In the genomic region with DNA sequence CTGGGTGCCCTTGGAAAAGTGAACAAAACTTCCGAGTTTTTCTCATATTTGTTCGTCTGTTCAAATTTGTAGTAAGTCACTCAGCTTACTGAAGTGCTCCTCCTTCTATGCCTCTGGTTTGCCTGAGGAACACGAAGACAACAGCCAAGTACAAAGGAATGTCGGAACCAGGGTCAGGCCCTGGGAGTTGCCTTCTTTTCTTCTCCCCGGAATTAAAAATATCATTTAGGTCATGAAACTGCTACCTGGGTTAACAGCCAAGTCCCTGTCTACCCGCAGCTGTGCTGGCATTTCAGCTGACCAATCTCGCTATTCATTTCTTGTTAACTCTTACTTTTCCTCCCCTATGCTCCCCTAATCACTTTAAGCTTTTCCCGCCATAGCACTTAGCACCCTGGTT, we compare ENCODE assay signal across 30 cellular contexts.
DNase-seq lines count a peak whose midpoint lies in the region; ATAC-seq, FAIRE-seq and TF ChIP-seq lines count a peak whose summit lies in the region.
"Had no signal": no experiment of that assay in that cellular context is flagged by ENCODE, and none has a peak within 500 bp of the region (broad histone marks: within the 10 kb centered on the region; RNA-seq: fewer than 3 reads in every experiment).

No MANE protein-coding gene starts in this region.

- H3K9me3 ChIP-seq in astrocyte (ENCODE audit: insufficient read depth, low read depth, low read length) (no peaks in the 10 kb centered on the region), right cardiac atrium (ENCODE audit: control insufficient read depth, low read length) (no peaks in the 10 kb centered on the region), neuronal stem cell (replicated peaks in 1 of 2; ENCODE audit: control insufficient read depth in 2 of 2, insufficient read depth in 1 of 2, low read depth in 1 of 2, low read length in 2 of 2) (no peaks in the 10 kb centered on the region), upper lobe of right lung (no peaks in the 10 kb centered on the region)
- H3K9me3 ChIP-seq: HAP-1, suprapubic skin had no signal

- no peaks in the 10 kb centered on the region for H3K4me1 ChIP-seq in astrocyte (ENCODE audit: insufficient read depth, low read length)
- H3K4me1 ChIP-seq in right cardiac atrium (ENCODE audit: control insufficient read depth, insufficient read depth, low read length), result no peaks in the 10 kb centered on the region
- H3K4me1 ChIP-seq in neuronal stem cell (ENCODE audit: control insufficient read depth in 2 of 2, insufficient read depth in 1 of 2, low read depth in 1 of 2, low read length in 2 of 2), result peaks cover 0 to 2% of the 10 kb centered on the region in 2 donors
- H3K4me1 ChIP-seq in upper lobe of right lung, result no peaks in the 10 kb centered on the region
- H3K4me1 ChIP-seq: HAP-1, suprapubic skin had no signal

- no peak overlapping the region for H2BK5ac ChIP-seq in neuronal stem cell (ENCODE audit: low read length)

- H2AK5ac ChIP-seq in neuronal stem cell (ENCODE audit: low read depth, low read length), result no peak overlapping the region

- no peak overlapping the region for H2BK12ac ChIP-seq in neuronal stem cell (ENCODE audit: low read length)

- no peak overlapping the region for H3K27ac ChIP-seq in astrocyte (ENCODE audit: low read depth, low read length)
- no peak overlapping the region for H3K27ac ChIP-seq in right cardiac atrium (ENCODE audit: low read length)
- no peak overlapping the region for H3K27ac ChIP-seq in neuronal stem cell (replicated peaks; ENCODE audit: low read length)
- H3K27ac ChIP-seq in upper lobe of right lung, result peak overlapping the region; percentile 74
- H3K27ac ChIP-seq: suprapubic skin, WERI-Rb-1 had no signal

- no peak overlapping the region for H3K4me3 Mint-ChIP-seq in astrocyte (ENCODE audit: unreplicated experiment)
- H3K4me3 Mint-ChIP-seq in mesothelial cell of epicardium, result no peak overlapping the region
- H3K4me3 Mint-ChIP-seq: activated naive CD8-positive, alpha-beta T cell treated with anti-CD3 and anti-CD28 coated beads, Interleukin-2, amount 10 ng/mL, durations not matched to agents 7 days and 5 days; CD14-positive monocyte; central memory CD8-positive, alpha-beta T cell; stimulated activated memory B cell treated with anti-CD40 and anti-IgM and Interleukin-4, amounts not matched to agents 10 μg/mL and 1 μg/mL and 100 μg/mL, for 72 hours; T-helper 2 cell treated with Interferon-gamma antibody and Interleukin-4, amounts not matched to agents 5 μg/mL and 100 μg/mL, for 36 hours had no signal

- H3K14ac ChIP-seq in neuronal stem cell (ENCODE audit: low read length), result no peak overlapping the region

- peak; percentile 84 for FAIRE-seq in astrocyte (lab: Jason Lieb, UNC)
- FAIRE-seq: endometrium, GM19239 had no signal

- TF ChIP-seq CTCF in astrocyte (IDR thresholded peaks at IDR 0.05; ENCODE audit: insufficient read depth, low read depth, low read length), result no peak
- no peak for TF ChIP-seq CTCF in upper lobe of right lung (IDR thresholded peaks at IDR 0.05)
- TF ChIP-seq CTCF in mesothelial cell of epicardium (IDR thresholded peaks at IDR 0.05; ENCODE audit: unreplicated experiment), result no peak

- peak; percentile 68 to 76 for ATAC-seq in right cardiac atrium
- ATAC-seq in upper lobe of right lung, result peak; percentile 48
- no peak for ATAC-seq in GM21360 (IDR thresholded peaks at IDR 0.05; ENCODE audit: unreplicated experiment)
- ATAC-seq: left lobe of liver; stimulated activated memory B cell treated with anti-CD40 and anti-IgM and Interleukin-4, amounts not matched to agents 10 μg/mL and 1 μg/mL and 100 μg/mL, for 72 hours had no signal

- no peak overlapping the region for H3K4me2 ChIP-seq in astrocyte (ENCODE audit: low read length)
- no peak overlapping the region for H3K4me2 ChIP-seq in neuronal stem cell (ENCODE audit: insufficient read depth, low read length, poor library complexity, severe bottlenecking)

- no peak overlapping the region for H2AFZ ChIP-seq in astrocyte (ENCODE audit: low read depth, low read length)
- peak overlapping the region; percentile 48 for H2AFZ ChIP-seq in neuronal stem cell (ENCODE audit: low read length)

- no peak for DNase-seq in astrocyte (ENCODE audit: low read depth)
- peak in 2 of 3 donors; percentile 18 to 33 for DNase-seq in right cardiac atrium
- DNase-seq in neuronal stem cell (ENCODE audit: low spot score), result no peak
- DNase-seq in upper lobe of right lung, result no peak
- no peak for DNase-seq in SIG-M5 (lab: John Stamatoyannopoulos, UW)
- no peak for DNase-seq in mesothelial cell of epicardium (ENCODE audit: low spot score in 2 of 2, unreplicated experiment in 2 of 2)
- DNase-seq: activated CD4-positive, alpha-beta T cell treated with anti-CD3 and anti-CD28 coated beads for 48 hours; activated effector memory CD4-positive, alpha-beta T cell treated with anti-CD3 and anti-CD28 coated beads, Interleukin-2, amount 50 U/mL, for 16 hours; activated naive CD8-positive, alpha-beta T cell treated with anti-CD3 and anti-CD28 coated beads, Interleukin-2, amount 10 ng/mL, durations not matched to agents 7 days and 5 days; activated T-cell treated with anti-CD3 and anti-CD28 coated beads, Interleukin-2, amount 50 U/mL, for 1 hour; Calu3; dermis blood vessel endothelial cell; DMS79 treated with DMSO at 0.1 percent for 48 hours; GF-D8; MM.1S; NCI-H1417; NCI-H2081 treated with DMSO at 0.1 percent for 48 hours; NCI-H345; stimulated activated CD4-positive, alpha-beta T cell treated with anti-CD3 and anti-CD28 coated beads, Interleukin-4, amount 100 ng/mL, for 24 hours; WERI-Rb-1 had no signal

- 27% methylated on average over 8 of the region's 8 CpGs for WGBS in right cardiac atrium
- WGBS in neuronal stem cell (ENCODE audit: extremely low coverage in 2 of 2, insufficient read length in 2 of 2, insufficient replicate concordance in 1 of 2), 2 donors, result no CpG with 5 or more reads among the region's 8 CpGs

- H3K27ac Mint-ChIP-seq in astrocyte (ENCODE audit: unreplicated experiment), result peak overlapping the region; percentile 2
- H3K27ac Mint-ChIP-seq in mesothelial cell of epicardium, result no peak overlapping the region
- H3K27ac Mint-ChIP-seq: activated naive CD8-positive, alpha-beta T cell treated with anti-CD3 and anti-CD28 coated beads, Interleukin-2, amount 10 ng/mL, durations not matched to agents 7 days and 5 days; CD14-positive monocyte; stimulated activated memory B cell treated with anti-CD40 and anti-IgM and Interleukin-4, amounts not matched to agents 10 μg/mL and 1 μg/mL and 100 μg/mL, for 72 hours; T-helper 2 cell treated with Interferon-gamma antibody and Interleukin-4, amounts not matched to agents 5 μg/mL and 100 μg/mL, for 36 hours had no signal

- H3K27me3 ChIP-seq in astrocyte (ENCODE audit: insufficient read depth, low read length) (no peaks in the 10 kb centered on the region), right cardiac atrium (ENCODE audit: control insufficient read depth, insufficient read depth) (no peaks in the 10 kb centered on the region), neuronal stem cell (ENCODE audit: control insufficient read depth in 3 of 3, insufficient read depth in 3 of 3, low read depth in 1 of 3, low read length in 3 of 3) (no peaks in the 10 kb centered on the region), upper lobe of right lung (no peaks in the 10 kb centered on the region)
- H3K27me3 ChIP-seq: suprapubic skin had no signal

- no peak overlapping the region for H4K8ac ChIP-seq in neuronal stem cell (ENCODE audit: low read depth, low read length)

- no peak overlapping the region for H2BK15ac ChIP-seq in neuronal stem cell (ENCODE audit: low read length)

- H3K4ac ChIP-seq in neuronal stem cell (ENCODE audit: low read length), result no peak overlapping the region

- H2BK120ac ChIP-seq in neuronal stem cell (ENCODE audit: low read depth, low read length), result no peak overlapping the region

- no peaks in the 10 kb centered on the region for H3K4me1 Mint-ChIP-seq in astrocyte (ENCODE audit: low read depth, unreplicated experiment)
- H3K4me1 Mint-ChIP-seq in mesothelial cell of epicardium, result no peaks in the 10 kb centered on the region
- H3K4me1 Mint-ChIP-seq: activated naive CD8-positive, alpha-beta T cell treated with anti-CD3 and anti-CD28 coated beads, Interleukin-2, amount 10 ng/mL, durations not matched to agents 7 days and 5 days; CD14-positive monocyte; central memory CD8-positive, alpha-beta T cell; stimulated activated memory B cell treated with anti-CD40 and anti-IgM and Interleukin-4, amounts not matched to agents 10 μg/mL and 1 μg/mL and 100 μg/mL, for 72 hours had no signal

- H3K36me3 ChIP-seq in astrocyte (ENCODE audit: insufficient read depth, low read length) (no peaks in the 10 kb centered on the region), neuronal stem cell (replicated peaks in 1 of 2; ENCODE audit: control insufficient read depth in 2 of 2, insufficient read depth in 2 of 2, low read length in 2 of 2) (no peaks in the 10 kb centered on the region), upper lobe of right lung (no peaks in the 10 kb centered on the region)
- H3K36me3 ChIP-seq: HAP-1, suprapubic skin, WERI-Rb-1 had no signal

- H3K79me2 ChIP-seq in astrocyte (ENCODE audit: insufficient read depth, low read length), result no peaks in the 10 kb centered on the region

- H4K20me1 ChIP-seq in astrocyte (ENCODE audit: insufficient read depth, low read length), result no peaks in the 10 kb centered on the region

- no peak overlapping the region for H3K23ac ChIP-seq in neuronal stem cell (ENCODE audit: low read depth, low read length, poor library complexity)

- H3K9me3 Mint-ChIP-seq in astrocyte (ENCODE audit: unreplicated experiment) (no peaks in the 10 kb centered on the region), mesothelial cell of epicardium (peaks cover 26% of the 10 kb centered on the region)
- H3K9me3 Mint-ChIP-seq: activated naive CD8-positive, alpha-beta T cell treated with anti-CD3 and anti-CD28 coated beads, Interleukin-2, amount 10 ng/mL, durations not matched to agents 7 days and 5 days; central memory CD8-positive, alpha-beta T cell; stimulated activated memory B cell treated with anti-CD40 and anti-IgM and Interleukin-4, amounts not matched to agents 10 μg/mL and 1 μg/mL and 100 μg/mL, for 72 hours; T-helper 2 cell treated with Interferon-gamma antibody and Interleukin-4, amounts not matched to agents 5 μg/mL and 100 μg/mL, for 36 hours had no signal

- intact Hi-C loops in right cardiac atrium (cut with DNase I), result no loop called here
- intact Hi-C loops in upper lobe of right lung (cut with DNase I), result no loop called here

- H4K91ac ChIP-seq in neuronal stem cell (ENCODE audit: low read depth, low read length, poor library complexity), result no peak overlapping the region

- no peaks in the 10 kb centered on the region for H3K79me1 ChIP-seq in neuronal stem cell (ENCODE audit: low read depth, low read length)

- H3K36me3 Mint-ChIP-seq in astrocyte (ENCODE audit: low read depth, unreplicated experiment) (no peaks in the 10 kb centered on the region), mesothelial cell of epicardium (no peaks in the 10 kb centered on the region)
- H3K36me3 Mint-ChIP-seq: activated naive CD8-positive, alpha-beta T cell treated with anti-CD3 and anti-CD28 coated beads, Interleukin-2, amount 10 ng/mL, durations not matched to agents 7 days and 5 days; CD14-positive monocyte; stimulated activated memory B cell treated with anti-CD40 and anti-IgM and Interleukin-4, amounts not matched to agents 10 μg/mL and 1 μg/mL and 100 μg/mL, for 72 hours had no signal

- no peak overlapping the region for H3K4me3 ChIP-seq in astrocyte (ENCODE audit: insufficient read depth, low read depth, low read length)
- no peak overlapping the region for H3K4me3 ChIP-seq in right cardiac atrium (ENCODE audit: low read length)
- no peak overlapping the region for H3K4me3 ChIP-seq in neuronal stem cell (ENCODE audit: low read length in 2 of 2)
- no peak overlapping the region for H3K4me3 ChIP-seq in upper lobe of right lung
- H3K4me3 ChIP-seq: HAP-1, suprapubic skin had no signal

- H3K18ac ChIP-seq in neuronal stem cell (ENCODE audit: low read length), result no peak overlapping the region

- H3K27me3 Mint-ChIP-seq in astrocyte (ENCODE audit: low read depth, unreplicated experiment) (no peaks in the 10 kb centered on the region), mesothelial cell of epicardium (ENCODE audit: low read depth) (no peaks in the 10 kb centered on the region)
- H3K27me3 Mint-ChIP-seq: activated naive CD8-positive, alpha-beta T cell treated with anti-CD3 and anti-CD28 coated beads, Interleukin-2, amount 10 ng/mL, durations not matched to agents 7 days and 5 days; central memory CD8-positive, alpha-beta T cell; stimulated activated memory B cell treated with anti-CD40 and anti-IgM and Interleukin-4, amounts not matched to agents 10 μg/mL and 1 μg/mL and 100 μg/mL, for 72 hours had no signal

- H3K9ac ChIP-seq in astrocyte (ENCODE audit: low read length) (no peak overlapping the region), neuronal stem cell (ENCODE audit: low read depth, low read length, poor library complexity) (no peak overlapping the region)

Comparison
In these comparisons a context has a peak if more than half of its experiments do, and no peak if none do; other contexts are left out.
1. DNase-seq: peak in right cardiac atrium (2 of 3); none in astrocyte (single experiment), neuronal stem cell (single experiment), upper lobe of right lung (single experiment), SIG-M5 (single experiment) and mesothelial cell of epicardium (0 of 2).